8 cellular contexts compared by ENCODE assay signal in genomic region chr17:45314761-45315549, GRCh38. TPM values are rescaled to one million over a fixed set of nuclear protein-coding genes. Genes with fewer than 3 reads are reported as not detected.
DNase-seq lines count a peak whose midpoint lies in the region; ATAC-seq and TF ChIP-seq lines count a peak whose summit lies in the region.

No MANE protein-coding gene starts in this region.

- no peak overlapping the region for H2AK9ac ChIP-seq in IMR-90 (replicated peaks; ENCODE audit: low read depth, low read length, poor library complexity)

- H3K9ac ChIP-seq in IMR-90 (ENCODE audit: low read depth, low read length) (peak overlapping the region; percentile 90), neuronal stem cell (ENCODE audit: low read depth, low read length, poor library complexity) (no peak overlapping the region)

- peak overlapping the region; percentile 99 for H3K4me2 ChIP-seq in IMR-90 (ENCODE audit: low read depth, low read length)
- H3K4me2 ChIP-seq in neuronal stem cell (ENCODE audit: insufficient read depth, low read length, poor library complexity, severe bottlenecking): no peak overlapping the region

- H3K4me3 Mint-ChIP-seq in CD14-positive monocyte: peak overlapping the region; percentile 93 to 95
- H3K4me3 Mint-ChIP-seq in activated naive CD8-positive, alpha-beta T cell treated with anti-CD3 and anti-CD28 coated beads, Interleukin-2, amount 50 U/mL, for 24 hours: peak overlapping the region; percentile 98

- H3K23ac ChIP-seq in IMR-90 (ENCODE audit: low read depth, low read length): peak overlapping the region; percentile 81
- H3K23ac ChIP-seq in neuronal stem cell (ENCODE audit: low read depth, low read length, poor library complexity): no peak overlapping the region

- H3K4me3 ChIP-seq in IMR-90 (ENCODE audit: insufficient read depth, low read depth, low read length): peak overlapping the region; percentile 95
- H3K4me3 ChIP-seq in mucosa of descending colon: peak overlapping the region; percentile 4
- peak overlapping the region in 1 of 2 donors; percentile 83 for H3K4me3 ChIP-seq in neuronal stem cell (ENCODE audit: low read length in 2 of 2)

- POLR2A ChIA-PET in IMR-90 (lab: Charles Lee; ENCODE audit: unreplicated experiment): no interaction called here

- peaks cover 58% of the 10 kb centered on the region for H4K20me1 ChIP-seq in IMR-90 (ENCODE audit: insufficient read depth, low read length)

- H3K9me1 ChIP-seq in IMR-90 (ENCODE audit: insufficient read depth, low read length): peaks cover 46% of the 10 kb centered on the region

- no peaks in the 10 kb centered on the region for H3K9me3 ChIP-seq in IMR-90 (ENCODE audit: control insufficient read depth, insufficient read depth, low read length)
- H3K9me3 ChIP-seq in mucosa of descending colon: no peaks in the 10 kb centered on the region
- H3K9me3 ChIP-seq in neuronal stem cell (replicated peaks in 1 of 2; ENCODE audit: control insufficient read depth in 2 of 2, insufficient read depth in 1 of 2, low read depth in 1 of 2, low read length in 2 of 2): no peaks in the 10 kb centered on the region

- dilution Hi-C loops in IMR-90 (cut with HindIII; ENCODE audit: low sequenced_read_pairs, unreplicated experiment): no loop called here

- H3K4me1 Mint-ChIP-seq in CD14-positive monocyte: peaks cover 72% of the 10 kb centered on the region
- H3K4me1 Mint-ChIP-seq in activated naive CD8-positive, alpha-beta T cell treated with anti-CD3 and anti-CD28 coated beads, Interleukin-2, amount 50 U/mL, for 24 hours: peaks cover 83% of the 10 kb centered on the region

- H2BK20ac ChIP-seq in IMR-90 (ENCODE audit: low read depth, low read length): no peak overlapping the region

- H3K56ac ChIP-seq in IMR-90 (ENCODE audit: extremely low read depth, insufficient read depth, low read length): no peak overlapping the region

- H3K36me3 Mint-ChIP-seq in CD14-positive monocyte: peaks cover 23 to 33% of the 10 kb centered on the region in 2 donors
- peaks cover 56% of the 10 kb centered on the region for H3K36me3 Mint-ChIP-seq in activated naive CD8-positive, alpha-beta T cell treated with anti-CD3 and anti-CD28 coated beads, Interleukin-2, amount 50 U/mL, for 24 hours (ENCODE audit: low read depth)

- H3K14ac ChIP-seq in IMR-90 (replicated peaks; ENCODE audit: low read depth, low read length): peak overlapping the region; percentile 45; the same call in 1 of the 2 replicates
- H3K14ac ChIP-seq in neuronal stem cell (ENCODE audit: low read length): no peak overlapping the region

- no peak for TF ChIP-seq RAD21 in IMR-90 (IDR thresholded peaks at IDR 0.05; ENCODE audit: low read length)

- no peak overlapping the region for H2BK5ac ChIP-seq in IMR-90 (ENCODE audit: low read depth, low read length, poor library complexity, severe bottlenecking)
- no peak overlapping the region for H2BK5ac ChIP-seq in neuronal stem cell (ENCODE audit: low read length)

- no peaks in the 10 kb centered on the region for H3K27me3 ChIP-seq in IMR-90 (ENCODE audit: control insufficient read depth, insufficient read depth, low read length)
- no peaks in the 10 kb centered on the region for H3K27me3 ChIP-seq in neuronal stem cell (ENCODE audit: control insufficient read depth in 3 of 3, insufficient read depth in 3 of 3, low read depth in 1 of 3, low read length in 3 of 3)

- no peaks in the 10 kb centered on the region for H3K9me3 Mint-ChIP-seq in CD14-positive monocyte
- no peaks in the 10 kb centered on the region for H3K9me3 Mint-ChIP-seq in activated naive CD8-positive, alpha-beta T cell treated with anti-CD3 and anti-CD28 coated beads, Interleukin-2, amount 50 U/mL, for 24 hours

- no CpG with 5 or more reads among the region's 11 CpGs for WGBS in IMR-90 (ENCODE audit: extremely low coverage in 2 of 2, insufficient read length in 1 of 2), 2 experiments
- no CpG with 5 or more reads among the region's 11 CpGs for WGBS in neuronal stem cell (ENCODE audit: extremely low coverage in 2 of 2, insufficient read length in 2 of 2, insufficient replicate concordance in 1 of 2), 2 donors

- no peak for DNase-seq in CD14-positive monocyte (ENCODE audit: low spot score)
- DNase-seq in IMR-90: peak; percentile 46
- no peak for DNase-seq in activated naive CD8-positive, alpha-beta T cell treated with anti-CD3 and anti-CD28 coated beads, Interleukin-2, amount 50 U/mL, for 24 hours
- DNase-seq in mucosa of descending colon: no peak
- no peak for DNase-seq in neuronal stem cell (ENCODE audit: low spot score)
- no peak for DNase-seq in activated CD4-positive, alpha-beta T cell treated with anti-CD3 and anti-CD28 coated beads for 48 hours
- no peak for DNase-seq in NCI-H2081 treated with DMSO at 0.1 percent for 48 hours (lab: John Stamatoyannopoulos, UW)

- H3K79me1 ChIP-seq in IMR-90 (ENCODE audit: low read depth in 1 of 2, low read length in 2 of 2) (peaks cover 25 to 71% of the 10 kb centered on the region in 2 experiments), neuronal stem cell (ENCODE audit: low read depth, low read length) (peaks cover 5% of the 10 kb centered on the region)

- in situ Hi-C loops in IMR-90 (cut with MboI; ENCODE audit: low sequenced_read_pairs): loop anchor here (5.0 kb wide), 1 partner anchor 57 kb away; no protein-coding TSS in a partner anchor

- H4K5ac ChIP-seq in IMR-90 (ENCODE audit: low read depth, low read length): no peak overlapping the region

- no peak overlapping the region for H3K27ac ChIP-seq in IMR-90 (ENCODE audit: insufficient read depth, low read length)
- H3K27ac ChIP-seq in neuronal stem cell (replicated peaks; ENCODE audit: low read length): no peak overlapping the region

- intact Hi-C loops in CD14-positive monocyte (cut with micrococcal nuclease): loop anchor here in 1 of 2 donors (1.0 to 10.0 kb wide), 6 partner anchors 22 to 170 kb away; partner anchors contain the start of gene HEXIM1
- intact Hi-C loops in IMR-90 (cut with micrococcal nuclease): loop anchor here (5.0 kb wide), 1 partner anchor 98 kb away; no protein-coding TSS in a partner anchor
- intact Hi-C loops in mucosa of descending colon (cut with DNase I, micrococcal nuclease): loop anchor here in 1 of 2 donors (5.0 kb wide), 1 partner anchor 38 kb away; no protein-coding TSS in a partner anchor

- peaks cover 0 to 4% (median 1%) of the 10 kb centered on the region in 3 donors for H3K27me3 Mint-ChIP-seq in CD14-positive monocyte (ENCODE audit: low read depth in 3 of 3)
- peaks cover 4% of the 10 kb centered on the region for H3K27me3 Mint-ChIP-seq in activated naive CD8-positive, alpha-beta T cell treated with anti-CD3 and anti-CD28 coated beads, Interleukin-2, amount 50 U/mL, for 24 hours

- H4K91ac ChIP-seq in IMR-90 (ENCODE audit: insufficient read depth, low read depth, low read length) (peak overlapping the region; percentile 47; the same call in 1 of the 2 replicates), neuronal stem cell (ENCODE audit: low read depth, low read length, poor library complexity) (no peak overlapping the region)

- CTCF ChIA-PET in IMR-90 (lab: Yijun Ruan, JAX): interaction anchor here (1.2 kb wide), 1 partner anchor 38 kb away, joined by 4 read pairs; no protein-coding TSS in a partner anchor

- ATAC-seq in IMR-90 (ENCODE audit: low read depth) (no peak), mucosa of descending colon (no peak), HG03135 (IDR thresholded peaks at IDR 0.05; ENCODE audit: unreplicated experiment) (no peak)
- ATAC-seq in activated naive CD8-positive, alpha-beta T cell treated with anti-CD3 and anti-CD28 coated beads, Interleukin-2, amount 50 U/mL, for 24 hours: no peak

- no peak for TF ChIP-seq CTCF in CD14-positive monocyte (IDR thresholded peaks at IDR 0.05)
- no peak for TF ChIP-seq CTCF in IMR-90 (conservative IDR thresholded peaks at IDR 0.05; ENCODE audit: low read depth, low read length)
- no peak for TF ChIP-seq CTCF in mucosa of descending colon (IDR thresholded peaks at IDR 0.05)

- no peak overlapping the region for H2BK120ac ChIP-seq in IMR-90 (ENCODE audit: low read depth, low read length)
- H2BK120ac ChIP-seq in neuronal stem cell (ENCODE audit: low read depth, low read length): no peak overlapping the region

- H4K8ac ChIP-seq in IMR-90 (ENCODE audit: low read depth in 2 of 2, low read length in 2 of 2): no peak overlapping the region
- no peak overlapping the region for H4K8ac ChIP-seq in neuronal stem cell (ENCODE audit: low read depth, low read length)

- H3K4me1 ChIP-seq in IMR-90 (ENCODE audit: control insufficient read depth, insufficient read depth, low read length) (peaks cover 48% of the 10 kb centered on the region), mucosa of descending colon (ENCODE audit: low read depth) (peaks cover 74% of the 10 kb centered on the region), neuronal stem cell (ENCODE audit: control insufficient read depth in 2 of 2, insufficient read depth in 1 of 2, low read depth in 1 of 2, low read length in 2 of 2) (peaks cover 6 to 31% of the 10 kb centered on the region in 2 donors)

- H2BK12ac ChIP-seq in neuronal stem cell (ENCODE audit: low read length): no peak overlapping the region

- TF ChIP-seq POLR2A in IMR-90 (IDR thresholded peaks at IDR 0.05; ENCODE audit: low read depth, low read length): no peak; the same call in 1 of the 2 replicates

- H2AFZ ChIP-seq in IMR-90 (replicated peaks; ENCODE audit: low read length, poor library complexity) (no peak overlapping the region), neuronal stem cell (ENCODE audit: low read length) (no peak overlapping the region)

- H2BK15ac ChIP-seq in IMR-90 (ENCODE audit: low read depth, low read length) (0 out of 3 replicates have a peak overlapping the region, but pooled peaks have one; percentile 13), neuronal stem cell (ENCODE audit: low read length) (no peak overlapping the region)

- BruUV-seq in IMR-90 (replicated peaks; lab: Mats Ljungman, UMichigan): TSS peak; percentile 26

- H3K4ac ChIP-seq in IMR-90 (ENCODE audit: low read depth, low read length): peak overlapping the region; percentile 47
- H3K4ac ChIP-seq in neuronal stem cell (ENCODE audit: low read length): no peak overlapping the region

- H2AK5ac ChIP-seq in IMR-90 (ENCODE audit: low read depth, low read length): peak overlapping the region; percentile 24; the same call in 1 of the 2 replicates
- H2AK5ac ChIP-seq in neuronal stem cell (ENCODE audit: low read depth, low read length): no peak overlapping the region

- peaks cover 4% of the 10 kb centered on the region; the same call in 1 of the 2 replicates for H3K36me3 ChIP-seq in IMR-90 (ENCODE audit: control insufficient read depth, insufficient read depth, low read length)
- peaks cover 7% of the 10 kb centered on the region for H3K36me3 ChIP-seq in mucosa of descending colon (ENCODE audit: low read depth)
- peaks cover 2 to 17% of the 10 kb centered on the region in 2 donors for H3K36me3 ChIP-seq in neuronal stem cell (replicated peaks in 1 of 2; ENCODE audit: control insufficient read depth in 2 of 2, insufficient read depth in 2 of 2, low read length in 2 of 2)

- peak overlapping the region; percentile 85 to 98 (median 94) for H3K27ac Mint-ChIP-seq in CD14-positive monocyte
- peak overlapping the region; percentile 93 for H3K27ac Mint-ChIP-seq in activated naive CD8-positive, alpha-beta T cell treated with anti-CD3 and anti-CD28 coated beads, Interleukin-2, amount 50 U/mL, for 24 hours

- peak overlapping the region; percentile 14; the same call in 1 of the 2 replicates for H3K18ac ChIP-seq in IMR-90 (ENCODE audit: low read depth, low read length)
- H3K18ac ChIP-seq in neuronal stem cell (ENCODE audit: low read length): no peak overlapping the region

RNA-seq across cellular contexts. Expression of gene MAP3K14, which starts 1.9 kb away (rescaled TPM):
- polyA plus RNA-seq in CD14-positive monocyte: 1 to 10 TPM; 1.4 to 3.8 TPM
- total RNA-seq in IMR-90 (2012; rRNA removed): 3.6 and 4.1 TPM in 2 replicates
- 19.9 and 21.7 TPM in 2 replicates for polyA plus RNA-seq in IMR-90 (2012; rRNA removed)
- 11.1 and 15.2 TPM in 2 replicates for polyA plus RNA-seq in IMR-90 (2012; cell fraction: cytosol; rRNA removed)
- polyA plus RNA-seq in IMR-90 (2012; cell fraction: nucleus; rRNA removed; ENCODE audit: low replicate concordance): 52.0 and 95.3 TPM in 2 replicates
- total RNA-seq in mucosa of descending colon: 10 to 100 TPM; 16.6 to 27.9 (median 18.0) TPM
- polyA plus RNA-seq in neuronal stem cell (2013, experiment 1 of 2): 3.2 TPM
- 3.2 TPM for polyA plus RNA-seq in neuronal stem cell (2013, experiment 2 of 2)

RNA-seq across cellular contexts. Expression of gene SPATA32, which starts 53.1 kb away (rescaled TPM):
- polyA plus RNA-seq in CD14-positive monocyte (not detected), IMR-90 (2012; rRNA removed) (not detected in 2 replicates)
- total RNA-seq in IMR-90 (2012; rRNA removed) (under 0.01 and 0.18 TPM in 2 replicates), mucosa of descending colon (under 1 TPM in 2 of 3 donors, not detected in 1; 0.19 to 0.22 TPM)
- not detected in 2 replicates for polyA plus RNA-seq in IMR-90 (2012; cell fraction: cytosol; rRNA removed)
- 0.09 TPM in 1 of 2 replicates, not detected in the other for polyA plus RNA-seq in IMR-90 (2012; cell fraction: nucleus; rRNA removed; ENCODE audit: low replicate concordance)
- 0.04 TPM for polyA plus RNA-seq in neuronal stem cell (2013, experiment 1 of 2)
- polyA plus RNA-seq in neuronal stem cell (2013, experiment 2 of 2): 0.01 TPM
